Comparison of ENCODE assay signal across 16 cellular contexts in genomic region chr5:2129581-2130272, GRCh38.
A peak's percentile ranks its signal among the peaks of the same experiment; 100 is the strongest.
DNase-seq lines count a peak whose midpoint lies in the region; ATAC-seq and TF ChIP-seq lines count a peak whose summit lies in the region.
"Had no signal": no experiment of that assay in that cellular context is flagged by ENCODE, and none has a peak within 500 bp of the region (broad histone marks: within the 10 kb centered on the region; RNA-seq: fewer than 3 reads in every experiment).

No MANE protein-coding gene starts in this region.

- no peaks in the 10 kb centered on the region for H3K79me2 ChIP-seq in SK-N-SH (ENCODE audit: insufficient read depth)

- 13% methylated on average over 21 of the region's 21 CpGs for WGBS in SK-N-SH (ENCODE audit: low lambda C conversion rate)

- CTCF ChIA-PET in SK-N-SH (lab: Yijun Ruan, JAX) = no interaction called here
- CTCF ChIA-PET in activated naive CD4-positive, alpha-beta T cell treated with anti-CD3 and anti-CD28 coated beads for 36 hours (lab: Charles Lee) = no interaction called here

- no peak for TF ChIP-seq CTCF in SK-N-SH (IDR thresholded peaks at IDR 0.05)

- DNase-seq in SK-N-SH (no peak), adipocyte (ENCODE audit: low read depth) (no peak), left kidney (ENCODE audit: low read depth, low spot score) (peak; percentile 41), retina (peak; percentile 31), kidney glomerular epithelial cell (lab: John Stamatoyannopoulos, UW) (no peak)
- DNase-seq in activated naive CD4-positive, alpha-beta T cell treated with anti-CD3 and anti-CD28 coated beads for 36 hours = no peak
- DNase-seq: MG63, NCI-H1092 treated with DMSO at 0.1 percent for 48 hours, NCI-H187, NCI-H446, PC-9, SHP77 had no signal

- no peak overlapping the region for H3K4me3 Mint-ChIP-seq in activated naive CD4-positive, alpha-beta T cell treated with anti-CD3 and anti-CD28 coated beads for 36 hours

- H3K4me1 ChIP-seq in SK-N-SH (ENCODE audit: control insufficient read depth in 1 of 2, insufficient read depth in 2 of 2, low read depth in 1 of 2, low read length in 1 of 2) (no peaks in the 10 kb centered on the region), adipocyte (ENCODE audit: control insufficient read depth, insufficient read depth, low read length) (peaks cover 4% of the 10 kb centered on the region)

- H3K4me1 Mint-ChIP-seq in activated naive CD4-positive, alpha-beta T cell treated with anti-CD3 and anti-CD28 coated beads for 36 hours (ENCODE audit: low read depth) = no peaks in the 10 kb centered on the region

- intact Hi-C loops in activated naive CD4-positive, alpha-beta T cell treated with anti-CD3 and anti-CD28 coated beads for 36 hours (cut with micrococcal nuclease) = no loop called here

- H3K36me3 Mint-ChIP-seq in activated naive CD4-positive, alpha-beta T cell treated with anti-CD3 and anti-CD28 coated beads for 36 hours (ENCODE audit: low read depth) = no peaks in the 10 kb centered on the region

- H3K9me3 Mint-ChIP-seq in activated naive CD4-positive, alpha-beta T cell treated with anti-CD3 and anti-CD28 coated beads for 36 hours = no peaks in the 10 kb centered on the region

- no peak overlapping the region for H3K27ac Mint-ChIP-seq in activated naive CD4-positive, alpha-beta T cell treated with anti-CD3 and anti-CD28 coated beads for 36 hours

- TF ChIP-seq RAD21 in SK-N-SH (IDR thresholded peaks at IDR 0.05; ENCODE audit: low read length) = no peak

- POLR2A ChIA-PET in SK-N-SH (lab: Yijun Ruan, JAX) = no interaction called here

- H4K20me1 ChIP-seq in SK-N-SH (ENCODE audit: insufficient read depth) = no peaks in the 10 kb centered on the region

- no peak overlapping the region for H3K4me2 ChIP-seq in SK-N-SH
- H3K4me2 ChIP-seq: KMS-11, PC-9 had no signal

- no peaks in the 10 kb centered on the region for H3K9me2 ChIP-seq in SK-N-SH

- H3K27ac ChIP-seq in SK-N-SH (ENCODE audit: low read depth in 2 of 2, low read length in 1 of 2) = no peak overlapping the region
- H3K27ac ChIP-seq: 22Rv1, KMS-11, PC-9 had no signal

- 0 out of 2 replicates have a peak overlapping the region, but pooled peaks have one; percentile 11 for H2AFZ ChIP-seq in SK-N-SH (ENCODE audit: low read depth)
- H2AFZ ChIP-seq: PC-9 had no signal

- H3K27me3 ChIP-seq in SK-N-SH (ENCODE audit: insufficient read depth) (peaks cover 78% of the 10 kb centered on the region), adipocyte (replicated peaks; ENCODE audit: control insufficient read depth, insufficient read depth, low read length) (peaks cover 6% of the 10 kb centered on the region)
- H3K27me3 ChIP-seq: MG63 had no signal

- no peak overlapping the region for H3K4me3 ChIP-seq in SK-N-SH (ENCODE audit: low read depth in 2 of 2, low read length in 1 of 2)
- H3K4me3 ChIP-seq in adipocyte (ENCODE audit: low read length) = peak overlapping the region; percentile 52
- H3K4me3 ChIP-seq: MG63, PC-9 had no signal

- TF ChIP-seq EP300 in SK-N-SH (IDR thresholded peaks at IDR 0.05; ENCODE audit: borderline replicate concordance in 1 of 2, low read depth in 1 of 2, low read length in 1 of 2) = no peak

- H3F3A ChIP-seq in SK-N-SH (replicated peaks; ENCODE audit: insufficient read depth) = no peaks in the 10 kb centered on the region

- peaks cover 11% of the 10 kb centered on the region for H3K27me3 Mint-ChIP-seq in activated naive CD4-positive, alpha-beta T cell treated with anti-CD3 and anti-CD28 coated beads for 36 hours (ENCODE audit: low read depth)

- ATAC-seq in SK-N-SH treated with all-trans-retinoic acid at 6 μM for 48 hours (no peak), GM18502 (IDR thresholded peaks at IDR 0.05; ENCODE audit: poor library complexity, unreplicated experiment) (no peak)

- H3K9me3 ChIP-seq in SK-N-SH (no peaks in the 10 kb centered on the region), adipocyte (ENCODE audit: control insufficient read depth, low read length) (no peaks in the 10 kb centered on the region)
- H3K9me3 ChIP-seq: MG63 had no signal

- H3K9ac ChIP-seq in SK-N-SH (no peak overlapping the region), adipocyte (ENCODE audit: low read length) (no peak overlapping the region)
- H3K9ac ChIP-seq: KMS-11 had no signal

- H3K36me3 ChIP-seq in SK-N-SH (replicated peaks in 1 of 2; ENCODE audit: control insufficient read depth in 1 of 2, insufficient read depth in 2 of 2, low read length in 1 of 2) = no peaks in the 10 kb centered on the region
- no peaks in the 10 kb centered on the region for H3K36me3 ChIP-seq in adipocyte (ENCODE audit: control insufficient read depth, insufficient read depth, low read length, severe bottlenecking)
- H3K36me3 ChIP-seq: MG63 had no signal

TF ChIP-seq in SK-N-SH, 30 proteins besides CTCF, POLR2A, EP300 and RAD21 (continues in another document):
- TF ChIP-seq FOSL2 (IDR thresholded peaks at IDR 0.05; ENCODE audit: borderline replicate concordance, low read depth) = no peak
- TF ChIP-seq SIN3A (IDR thresholded peaks at IDR 0.05; ENCODE audit: borderline replicate concordance, low read depth, low read length) = no peak
- no peak for TF ChIP-seq GATA2 (CRISPR knock-in tag; IDR thresholded peaks at IDR 0.05)
- TF ChIP-seq TEAD4 (IDR thresholded peaks at IDR 0.05; ENCODE audit: borderline replicate concordance, insufficient read depth) = no peak
- no peak for TF ChIP-seq RCOR1 (IDR thresholded peaks at IDR 0.05; ENCODE audit: low read length)
- TF ChIP-seq PBX3 (IDR thresholded peaks at IDR 0.05) = no peak
- no peak for TF ChIP-seq POLR2AphosphoS5 (IDR thresholded peaks at IDR 0.05; ENCODE audit: low read depth, low read length)
- no peak for TF ChIP-seq RXRA (IDR thresholded peaks at IDR 0.05; ENCODE audit: borderline replicate concordance, low read depth)
- no peak for TF ChIP-seq FOXJ3 (CRISPR knock-in tag; IDR thresholded peaks at IDR 0.05)
- TF ChIP-seq JUND (IDR thresholded peaks at IDR 0.05) = no peak
- no peak for TF ChIP-seq TCF12 (IDR thresholded peaks at IDR 0.05)
- TF ChIP-seq MXI1 (IDR thresholded peaks at IDR 0.05; ENCODE audit: low read depth, low read length) = no peak
- no peak for TF ChIP-seq IRF3 (IDR thresholded peaks at IDR 0.05; ENCODE audit: low read depth, low read length)
- TF ChIP-seq NRF1 (IDR thresholded peaks at IDR 0.05; ENCODE audit: low read depth, low read length) = no peak

TF ChIP-seq in SK-N-SH treated with all-trans-retinoic acid at 6 μM for 48 hours, 23 proteins besides CTCF, POLR2A, EP300 and RAD21 (continues in another document):
- TF ChIP-seq TSHZ2 (CRISPR knock-in tag; IDR thresholded peaks at IDR 0.05) (no peak), RARB (CRISPR knock-in tag; IDR thresholded peaks at IDR 0.05) (no peak), CREB5 (CRISPR knock-in tag; IDR thresholded peaks at IDR 0.05; ENCODE audit: low read depth) (no peak), PPARA (CRISPR knock-in tag; IDR thresholded peaks at IDR 0.05; ENCODE audit: borderline replicate concordance) (no peak), GLIS3 (CRISPR knock-in tag; IDR thresholded peaks at IDR 0.05) (no peak), ZC3H10 (CRISPR knock-in tag; IDR thresholded peaks at IDR 0.05) (no peak), POU6F1 (CRISPR knock-in tag; IDR thresholded peaks at IDR 0.05; ENCODE audit: borderline replicate concordance, low read depth) (no peak), ZFP30 (CRISPR knock-in tag; IDR thresholded peaks at IDR 0.05) (no peak), ZNF70 (CRISPR knock-in tag; IDR thresholded peaks at IDR 0.05) (no peak), ZNF565 (CRISPR knock-in tag; conservative IDR thresholded peaks at IDR 0.05; ENCODE audit: low read depth) (no peak)

Comparison
In these comparisons a context has a peak if more than half of its experiments do, and no peak if none do; other contexts are left out.
1. DNase-seq: peak in left kidney (single experiment) and retina (single experiment); none in SK-N-SH (single experiment), adipocyte (single experiment), kidney glomerular epithelial cell (single experiment) and activated naive CD4-positive, alpha-beta T cell treated with anti-CD3 and anti-CD28 coated beads for 36 hours (single experiment).